In genomic region chr16:86126891-86127290, GRCh38 we compare ENCODE assay signal across 32 cellular contexts.
"Had no signal": no experiment of that assay in that cellular context is flagged by ENCODE, and none has a peak within 500 bp of the region (broad histone marks: within the 10 kb centered on the region; RNA-seq: fewer than 3 reads in every experiment).

No MANE protein-coding gene starts in this region.

- H3K27ac Mint-ChIP-seq: activated B cell treated with CpG ODN at 0.5 μM for 24 hours; activated CD8-positive, alpha-beta T cell treated with anti-CD3 and anti-CD28 coated beads for 36 hours; activated naive CD4-positive, alpha-beta T cell treated with anti-CD3 and anti-CD28 coated beads for 36 hours; activated naive CD4-positive, alpha-beta T cell treated with anti-CD3 and anti-CD28 coated beads, Interleukin-2, amount 50 U/mL, for 24 hours; activated naive CD8-positive, alpha-beta T cell treated with anti-CD3 and anti-CD28 coated beads for 36 hours; activated naive CD8-positive, alpha-beta T cell treated with anti-CD3 and anti-CD28 coated beads, Interleukin-2, amount 50 U/mL, for 24 hours; activated T-helper 1 cell treated with anti-CD3 and anti-CD28 coated beads, Interleukin-12 subunit alpha, Interleukin-12 subunit beta, Interleukin-2, Interleukin-4 antibody, amounts not matched to agents 30 ng/mL and 10 ng/mL and 1 ng/mL, durations not matched to agents 14 hours and 24 hours and 36 hours; activated T-helper 2 cell treated with anti-CD3 and anti-CD28 coated beads, Interferon-gamma antibody, Interleukin-2, Interleukin-4, amounts not matched to agents 10 μg/mL and 5 μg/mL and 100 μg/mL, durations not matched to agents 14 hours and 24 hours and 36 hours; T-helper 17 cell; T-helper 2 cell treated with Interferon-gamma antibody and Interleukin-4, amounts not matched to agents 5 μg/mL and 100 μg/mL, for 36 hours had no signal

- H3K36me3 Mint-ChIP-seq: activated naive CD4-positive, alpha-beta T cell treated with anti-CD3 and anti-CD28 coated beads, Interleukin-2, amount 50 U/mL, for 24 hours; activated naive CD8-positive, alpha-beta T cell treated with anti-CD3 and anti-CD28 coated beads for 36 hours had no signal

- H3K36me3 ChIP-seq: adrenal gland, colonic mucosa, esophagus squamous epithelium, gastroesophageal sphincter, WERI-Rb-1 had no signal

- H3K4me3 Mint-ChIP-seq: activated B cell treated with CpG ODN at 0.5 μM for 24 hours; activated CD8-positive, alpha-beta T cell treated with anti-CD3 and anti-CD28 coated beads for 36 hours; activated naive CD4-positive, alpha-beta T cell treated with anti-CD3 and anti-CD28 coated beads for 36 hours; activated naive CD4-positive, alpha-beta T cell treated with anti-CD3 and anti-CD28 coated beads, Interleukin-2, amount 50 U/mL, for 24 hours; activated naive CD8-positive, alpha-beta T cell treated with anti-CD3 and anti-CD28 coated beads for 36 hours; activated naive CD8-positive, alpha-beta T cell treated with anti-CD3 and anti-CD28 coated beads, Interleukin-2, amount 50 U/mL, for 24 hours; activated T-helper 1 cell treated with anti-CD3 and anti-CD28 coated beads, Interleukin-12 subunit alpha, Interleukin-12 subunit beta, Interleukin-2, Interleukin-4 antibody, amounts not matched to agents 30 ng/mL and 10 ng/mL and 1 ng/mL, durations not matched to agents 14 hours and 24 hours and 36 hours; T-helper 17 cell; T-helper 2 cell treated with Interferon-gamma antibody and Interleukin-4, amounts not matched to agents 5 μg/mL and 100 μg/mL, for 36 hours had no signal

- H3K27me3 ChIP-seq: body of pancreas, colonic mucosa, gastroesophageal sphincter had no signal

- H3K4me1 Mint-ChIP-seq: activated B cell treated with CpG ODN at 0.5 μM for 24 hours; activated naive CD4-positive, alpha-beta T cell treated with anti-CD3 and anti-CD28 coated beads, Interleukin-2, amount 50 U/mL, for 24 hours; activated naive CD8-positive, alpha-beta T cell treated with anti-CD3 and anti-CD28 coated beads for 36 hours; activated naive CD8-positive, alpha-beta T cell treated with anti-CD3 and anti-CD28 coated beads, Interleukin-2, amount 50 U/mL, for 24 hours; T-helper 17 cell had no signal

- H3K9me3 Mint-ChIP-seq: activated B cell treated with CpG ODN at 0.5 μM for 24 hours; activated CD8-positive, alpha-beta T cell treated with anti-CD3 and anti-CD28 coated beads for 36 hours; activated naive CD4-positive, alpha-beta T cell treated with anti-CD3 and anti-CD28 coated beads for 36 hours; activated naive CD4-positive, alpha-beta T cell treated with anti-CD3 and anti-CD28 coated beads, Interleukin-2, amount 50 U/mL, for 24 hours; activated naive CD8-positive, alpha-beta T cell treated with anti-CD3 and anti-CD28 coated beads for 36 hours; activated naive CD8-positive, alpha-beta T cell treated with anti-CD3 and anti-CD28 coated beads, Interleukin-2, amount 50 U/mL, for 24 hours; activated T-helper 1 cell treated with anti-CD3 and anti-CD28 coated beads, Interleukin-12 subunit alpha, Interleukin-12 subunit beta, Interleukin-2, Interleukin-4 antibody, amounts not matched to agents 30 ng/mL and 10 ng/mL and 1 ng/mL, durations not matched to agents 14 hours and 24 hours and 36 hours; activated T-helper 2 cell treated with anti-CD3 and anti-CD28 coated beads, Interferon-gamma antibody, Interleukin-2, Interleukin-4, amounts not matched to agents 10 μg/mL and 5 μg/mL and 100 μg/mL, durations not matched to agents 14 hours and 24 hours and 36 hours; T-helper 2 cell treated with Interferon-gamma antibody and Interleukin-4, amounts not matched to agents 5 μg/mL and 100 μg/mL, for 36 hours had no signal

- DNase-seq: activated B cell treated with CpG ODN at 0.5 μM for 24 hours; activated CD4-positive, alpha-beta T cell treated with anti-CD3 and anti-CD28 coated beads for 48 hours; activated CD4-positive, alpha-beta T cell treated with anti-CD3 and anti-CD28 coated beads, Interleukin-2, amount 50 U/mL, for 1 hour; activated CD4-positive, alpha-beta T cell treated with anti-CD3 and anti-CD28 coated beads, Interleukin-2, amount 50 U/mL, for 48 hours; activated CD8-positive, alpha-beta memory T cell treated with anti-CD3 and anti-CD28 coated beads for 24 hours; activated CD8-positive, alpha-beta T cell treated with anti-CD3 and anti-CD28 coated beads for 36 hours; activated effector memory CD4-positive, alpha-beta T cell treated with anti-CD3 and anti-CD28 coated beads, Interleukin-2, amount 50 U/mL, for 16 hours; activated naive CD4-positive, alpha-beta T cell treated with anti-CD3 and anti-CD28 coated beads for 36 hours; activated naive CD8-positive, alpha-beta T cell treated with anti-CD3 and anti-CD28 coated beads for 36 hours; activated naive CD8-positive, alpha-beta T cell treated with anti-CD3 and anti-CD28 coated beads, Interleukin-2, amount 50 U/mL, for 24 hours; activated T-cell treated with anti-CD3 and anti-CD28 coated beads, Interleukin-2, amount 50 U/mL, for 1 hour; activated T-cell treated with anti-CD3 and anti-CD28 coated beads, Interleukin-2, amount 50 U/mL, for 48 hours; adrenal gland; amygdala; aorta; body of pancreas; central memory CD4-positive, alpha-beta T cell; cerebellar nuclear complex; colonic mucosa; effector CD8-positive, alpha-beta T cell; esophagus squamous epithelium; foreskin melanocyte; T-helper 1 cell; T-helper 17 cell; T1000; WERI-Rb-1 had no signal

- H3K4me3 ChIP-seq: adrenal gland, body of pancreas, colonic mucosa, esophagus squamous epithelium, gastroesophageal sphincter had no signal

- ATAC-seq: activated CD4-positive, CD25-positive, alpha-beta regulatory T cell treated with anti-CD3 and anti-CD28 coated beads, Interleukin-2, amount 50 U/mL, for 24 hours; activated CD8-positive, alpha-beta T cell treated with anti-CD3 and anti-CD28 coated beads for 36 hours; activated naive CD8-positive, alpha-beta T cell treated with anti-CD3 and anti-CD28 coated beads, Interleukin-2, amount 50 U/mL, for 24 hours; body of pancreas; gastroesophageal sphincter; T-helper 17 cell had no signal
